In genomic region chr17:17702821-17703607, GRCh38 we compare ENCODE assay signal across 17 cellular contexts. TPM values are rescaled to one million over a fixed set of nuclear protein-coding genes. Genes with fewer than 3 reads are reported as not detected.
A peak's percentile ranks its signal among the peaks of the same experiment; 100 is the strongest.
DNase-seq lines count a peak whose midpoint lies in the region; ATAC-seq, FAIRE-seq and TF ChIP-seq lines count a peak whose summit lies in the region.
"Had no signal": no experiment of that assay in that cellular context is flagged by ENCODE, and none has a peak within 500 bp of the region (broad histone marks: within the 10 kb centered on the region; RNA-seq: fewer than 3 reads in every experiment).

No MANE protein-coding gene starts in this region.

- H3K9me3 ChIP-seq in Karpas-422 (ENCODE audit: low read length), result no peaks in the 10 kb centered on the region
- H3K9me3 ChIP-seq: ascending aorta, prostate gland had no signal

- H3K27me3 ChIP-seq in Karpas-422 (ENCODE audit: low read length), result no peaks in the 10 kb centered on the region
- H3K27me3 ChIP-seq: ascending aorta had no signal

- H3K9ac ChIP-seq in Karpas-422 (ENCODE audit: low read length), result no peak overlapping the region

- H3K79me2 ChIP-seq in Karpas-422 (ENCODE audit: low read length), result peaks cover 91% of the 10 kb centered on the region

- H3K36me3 ChIP-seq in Karpas-422 (ENCODE audit: insufficient read depth, low read length), result no peaks in the 10 kb centered on the region
- H3K36me3 ChIP-seq: ascending aorta, prostate gland had no signal

- DNase-seq in Karpas-422, result no peak
- DNase-seq in dermis blood vessel endothelial cell, result peak; percentile 57
- DNase-seq in left lobe of liver (ENCODE audit: low spot score), result no peak
- peak; percentile 80 for DNase-seq in sciatic nerve (ENCODE audit: low spot score)
- DNase-seq in HFFc6, result no peak
- no peak for DNase-seq in H54 (ENCODE audit: insufficient read length, low spot score)
- no peak for DNase-seq in NCI-H748 (lab: John Stamatoyannopoulos, UW; ENCODE audit: unreplicated experiment)
- DNase-seq: activated B cell treated with CpG ODN at 0.5 μM for 24 hours; activated effector memory CD4-positive, alpha-beta T cell treated with Interleukin-2 at 50 U/mL for 16 hours; CD4-positive, CD25-positive, alpha-beta regulatory T cell; effector CD4-positive, alpha-beta T cell; foreskin melanocyte; NCI-H1930; NCI-H526 treated with DMSO at 0.1 percent for 48 hours had no signal

- H3K9me2 ChIP-seq in Karpas-422 (replicated peaks; ENCODE audit: insufficient read depth, low read length), result no peaks in the 10 kb centered on the region

- no peak overlapping the region for H3K4me3 Mint-ChIP-seq in HFFc6
- H3K4me3 Mint-ChIP-seq: activated B cell treated with CpG ODN at 0.5 μM for 24 hours had no signal

- ATAC-seq in left lobe of liver (peak; percentile 10), sciatic nerve (peak; percentile 84), GM18907 (IDR thresholded peaks at IDR 0.05; ENCODE audit: unreplicated experiment) (no peak)

- H3K4me1 Mint-ChIP-seq in HFFc6 (ENCODE audit: low read depth), result peaks cover 52% of the 10 kb centered on the region

- intact Hi-C loops in sciatic nerve (cut with DNase I), result no loop called here

- H3K9me3 Mint-ChIP-seq in HFFc6, result no peaks in the 10 kb centered on the region
- H3K9me3 Mint-ChIP-seq: activated B cell treated with CpG ODN at 0.5 μM for 24 hours had no signal

- peaks cover 37% of the 10 kb centered on the region for H3K4me1 ChIP-seq in Karpas-422 (ENCODE audit: low read length)

- H3K27ac ChIP-seq in Karpas-422 (ENCODE audit: low read length), result peak overlapping the region; percentile 35
- H3K27ac ChIP-seq: ascending aorta, prostate gland had no signal

- no peak overlapping the region for H3K4me2 ChIP-seq in Karpas-422 (ENCODE audit: low read depth, low read length, poor library complexity, severe bottlenecking)

- no peak overlapping the region for H2AFZ ChIP-seq in Karpas-422 (ENCODE audit: low read length)

- no peak overlapping the region for H3K27ac Mint-ChIP-seq in HFFc6
- H3K27ac Mint-ChIP-seq: activated B cell treated with CpG ODN at 0.5 μM for 24 hours had no signal

- H3K36me3 Mint-ChIP-seq in HFFc6 (ENCODE audit: low read depth), result peaks cover 4% of the 10 kb centered on the region; the same call in 1 of the 2 replicates
- H3K36me3 Mint-ChIP-seq: CD4-positive, CD25-positive, alpha-beta regulatory T cell had no signal

- no peak overlapping the region for H3K4me3 ChIP-seq in Karpas-422 (ENCODE audit: low read length)
- H3K4me3 ChIP-seq: ascending aorta, prostate gland had no signal

- peaks cover 2% of the 10 kb centered on the region; the same call in 1 of the 2 replicates for H3K27me3 Mint-ChIP-seq in HFFc6 (ENCODE audit: insufficient read depth)
- H3K27me3 Mint-ChIP-seq: activated B cell treated with CpG ODN at 0.5 μM for 24 hours; CD4-positive, CD25-positive, alpha-beta regulatory T cell had no signal

- FAIRE-seq in H54 (lab: Jason Lieb, UNC), result no peak

- no peak; the same call in 1 of the 2 replicates for TF ChIP-seq CTCF in HFFc6 (IDR thresholded peaks at IDR 0.05)

- no peaks in the 10 kb centered on the region; the same call in none of the 2 replicates for H4K20me1 ChIP-seq in Karpas-422 (ENCODE audit: insufficient read depth, low read depth, low read length)

- no peak for TF ChIP-seq POLR2A in H54 (IDR thresholded peaks at IDR 0.05; ENCODE audit: low read depth, low read length)

RNA-seq across cellular contexts. Expression of gene RAI1, which starts 21.8 kb away (rescaled TPM):
- 18.2 and 35.1 TPM in 2 replicates for total RNA-seq in Karpas-422 (2014; rRNA removed; shearing (Covaris generic); ENCODE audit: low replicate concordance)
- total RNA-seq in dermis blood vessel endothelial cell (10.4 and 17.9 TPM in 2 replicates), left lobe of liver (7.8 TPM), sciatic nerve (62.0 TPM)
- total RNA-seq in HFFc6 (2021; fragmentation: NEBNext Ultra II Directional; extraction: Animal tissue kit (Norgen Biotek cat#: 25700)), result 10 to 100 TPM; 26.9 to 29.3 (median 29.0) TPM

Comparison
In these comparisons a context has a peak if more than half of its experiments do, and no peak if none do; other contexts are left out.
1. DNase-seq: peak in dermis blood vessel endothelial cell (single experiment) and sciatic nerve (single experiment); none in Karpas-422 (single experiment), left lobe of liver (single experiment), HFFc6 (single experiment), H54 (single experiment) and NCI-H748 (single experiment).